Comparison of ENCODE assay signal across 13 cellular contexts in the genomic region with DNA sequence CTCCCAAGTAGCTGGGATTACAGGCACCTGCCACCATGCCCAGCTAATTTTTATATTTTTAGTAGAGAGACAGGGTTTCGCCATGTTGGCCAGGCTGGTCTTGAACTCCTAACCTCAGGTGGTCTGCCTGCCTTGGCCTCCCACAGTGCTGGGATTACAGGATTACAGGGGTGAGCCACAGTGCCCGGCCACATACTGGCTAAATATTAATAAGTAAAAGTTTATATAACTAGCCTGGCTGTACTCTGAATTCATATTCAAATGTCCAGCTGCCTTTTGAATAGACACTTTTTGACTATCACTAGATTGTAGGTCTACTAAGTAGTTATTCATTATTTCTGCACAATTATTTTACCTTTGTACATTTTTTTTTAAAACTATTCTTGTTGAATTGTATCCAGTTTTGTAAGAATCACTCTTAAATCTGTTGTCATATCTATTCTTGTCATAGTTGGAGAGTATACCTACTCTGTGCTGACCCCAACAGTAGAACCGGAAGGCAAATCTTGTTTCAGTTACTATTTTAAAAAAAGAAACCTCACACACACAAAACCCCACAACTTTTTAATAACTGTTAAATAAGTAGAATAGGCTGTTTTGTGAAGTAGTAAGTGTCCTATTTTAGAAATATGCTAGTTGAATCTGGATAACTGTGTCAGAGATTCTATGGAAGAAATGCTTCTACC. TPM values are rescaled to one million over a fixed set of nuclear protein-coding genes. Genes with fewer than 3 reads are reported as not detected.
A peak's percentile ranks its signal among the peaks of the same experiment; 100 is the strongest.
DNase-seq lines count a peak whose midpoint lies in the region; ATAC-seq and TF ChIP-seq lines count a peak whose summit lies in the region.
"Had no signal": no experiment of that assay in that cellular context is flagged by ENCODE, and none has a peak within 500 bp of the region (broad histone marks: within the 10 kb centered on the region; RNA-seq: fewer than 3 reads in every experiment).

No MANE protein-coding gene starts in this region.

- ATAC-seq in GM19025 (IDR thresholded peaks at IDR 0.05; ENCODE audit: low read depth, unreplicated experiment) (peak; percentile 61), GM21723 (IDR thresholded peaks at IDR 0.05; ENCODE audit: unreplicated experiment) (peak; percentile 63), HG03196 (IDR thresholded peaks at IDR 0.05; ENCODE audit: unreplicated experiment) (peak; percentile 42), upper lobe of right lung (no peak), HG03378 (IDR thresholded peaks at IDR 0.05; ENCODE audit: unreplicated experiment) (no peak), GM18505 (IDR thresholded peaks at IDR 0.05; ENCODE audit: unreplicated experiment) (no peak)

- intact Hi-C loops in upper lobe of right lung (cut with DNase I): loop anchor here (10.0 kb wide), 1 partner anchor 200 kb away; no protein-coding TSS in a partner anchor

- no peak overlapping the region for H3K4me3 ChIP-seq in upper lobe of right lung
- H3K4me3 ChIP-seq: sigmoid colon had no signal

- TF ChIP-seq CTCF in upper lobe of right lung (IDR thresholded peaks at IDR 0.05): no peak

- peaks cover 4% of the 10 kb centered on the region for H3K9me3 ChIP-seq in upper lobe of right lung

- DNase-seq in upper lobe of right lung (no peak), NCI-H748 treated with DMSO at 0.1 percent for 48 hours (lab: John Stamatoyannopoulos, UW) (no peak)
- DNase-seq: activated CD8-positive, alpha-beta memory T cell treated with anti-CD3 and anti-CD28 coated beads for 24 hours; activated naive CD4-positive, alpha-beta T cell treated with anti-CD3 and anti-CD28 coated beads for 36 hours; glutamatergic neuron; NCI-H1930; NK-92 treated with Interleukin-12 subunit alpha and Interleukin-12 subunit beta, amount 100 ng/mL, for 24 hours; sigmoid colon had no signal

- H3K36me3 ChIP-seq in upper lobe of right lung: peaks cover 5% of the 10 kb centered on the region

- peak overlapping the region; percentile 62 for H3K27ac ChIP-seq in upper lobe of right lung

- H3K4me1 ChIP-seq in upper lobe of right lung: peaks cover 22% of the 10 kb centered on the region

- H3K27me3 ChIP-seq in upper lobe of right lung: no peaks in the 10 kb centered on the region
- H3K27me3 ChIP-seq: sigmoid colon had no signal

- TF ChIP-seq POLR2A in GM18505 (IDR thresholded peaks at IDR 0.05; ENCODE audit: borderline replicate concordance, extremely low read depth, insufficient read depth, insufficient read length): no peak

RNA-seq across cellular contexts. Expression of gene MINPP1, which starts 29.6 kb away (rescaled TPM):
- total RNA-seq in upper lobe of right lung: 15.4 TPM

Comparison
In these comparisons a context has a peak if more than half of its experiments do, and no peak if none do; other contexts are left out.
1. ATAC-seq: peak in GM19025 (single experiment), GM21723 (single experiment) and HG03196 (single experiment); none in upper lobe of right lung (single experiment), HG03378 (single experiment) and GM18505 (single experiment).